ENCODE assay signal across 8 cellular contexts in genomic region chr17:42456223-42457106, GRCh38. TPM values are rescaled to one million over a fixed set of nuclear protein-coding genes. Genes with fewer than 3 reads are reported as not detected.
DNase-seq lines count a peak whose midpoint lies in the region; ATAC-seq and TF ChIP-seq lines count a peak whose summit lies in the region.

No MANE protein-coding gene starts in this region.

- TF ChIP-seq CTCF in heart right ventricle (IDR thresholded peaks at IDR 0.05) = no peak

- peak; percentile 74 for DNase-seq in EL
- peak; percentile 17 for DNase-seq in HPDE6-E6E7 (ENCODE audit: extremely low spot score)
- peak; percentile 18 for DNase-seq in activated T-helper 1 cell treated with anti-CD3 and anti-CD28 coated beads, Interleukin-12 subunit alpha, Interleukin-12 subunit beta, Interleukin-2, Interleukin-4 antibody, amounts not matched to agents 30 ng/mL and 10 ng/mL and 1 ng/mL, durations not matched to agents 14 hours and 24 hours and 36 hours (ENCODE audit: low spot score)
- no peak for DNase-seq in heart right ventricle
- DNase-seq in stimulated activated naive CD8-positive, alpha-beta T cell treated with anti-CD3 and anti-CD28 coated beads, Interleukin-15, amount 100 ng/mL, for 72 hours = no peak
- DNase-seq in ureter (ENCODE audit: low spot score) = no peak

- WGBS in heart right ventricle, 2 donors = 48 to 55% methylated on average over 5 of the region's 5 CpGs

- peaks cover 26% of the 10 kb centered on the region for H3K27me3 Mint-ChIP-seq in activated T-helper 1 cell treated with anti-CD3 and anti-CD28 coated beads, Interleukin-12 subunit alpha, Interleukin-12 subunit beta, Interleukin-2, Interleukin-4 antibody, amounts not matched to agents 30 ng/mL and 10 ng/mL and 1 ng/mL, durations not matched to agents 14 hours and 24 hours and 36 hours (ENCODE audit: insufficient read depth)
- peaks cover 7% of the 10 kb centered on the region for H3K27me3 Mint-ChIP-seq in stimulated activated naive CD8-positive, alpha-beta T cell treated with anti-CD3 and anti-CD28 coated beads, Interleukin-15, amount 100 ng/mL, for 72 hours

- H3K27ac Mint-ChIP-seq in activated T-helper 1 cell treated with anti-CD3 and anti-CD28 coated beads, Interleukin-12 subunit alpha, Interleukin-12 subunit beta, Interleukin-2, Interleukin-4 antibody, amounts not matched to agents 30 ng/mL and 10 ng/mL and 1 ng/mL, durations not matched to agents 14 hours and 24 hours and 36 hours = peak overlapping the region; percentile 18
- no peak overlapping the region for H3K27ac Mint-ChIP-seq in stimulated activated naive CD8-positive, alpha-beta T cell treated with anti-CD3 and anti-CD28 coated beads, Interleukin-15, amount 100 ng/mL, for 72 hours

- ATAC-seq in heart right ventricle (peak in 6 of 8 donors; percentile 16 to 59 (median 19)), GM18867 (IDR thresholded peaks at IDR 0.05; ENCODE audit: unreplicated experiment) (no peak), HG02798 (IDR thresholded peaks at IDR 0.05; ENCODE audit: poor library complexity, unreplicated experiment) (no peak)
- ATAC-seq in stimulated activated naive CD8-positive, alpha-beta T cell treated with anti-CD3 and anti-CD28 coated beads, Interleukin-15, amount 100 ng/mL, for 72 hours = peak; percentile 25

- peak overlapping the region in 3 of 10 donors; percentile 26 to 32 (median 27) for H3K4me3 ChIP-seq in heart right ventricle

- H3K36me3 ChIP-seq in heart right ventricle = peaks cover 0 to 11% (median 0%) of the 10 kb centered on the region in 9 donors

- H3K27ac ChIP-seq in heart right ventricle = peak overlapping the region; percentile 50 to 96 (median 90)

- peaks cover 2 to 82% (median 34%) of the 10 kb centered on the region in 9 donors for H3K4me1 ChIP-seq in heart right ventricle

- peaks cover 3% of the 10 kb centered on the region for H3K36me3 Mint-ChIP-seq in activated T-helper 1 cell treated with anti-CD3 and anti-CD28 coated beads, Interleukin-12 subunit alpha, Interleukin-12 subunit beta, Interleukin-2, Interleukin-4 antibody, amounts not matched to agents 30 ng/mL and 10 ng/mL and 1 ng/mL, durations not matched to agents 14 hours and 24 hours and 36 hours (ENCODE audit: low read depth)

- intact Hi-C loops in activated T-helper 1 cell treated with anti-CD3 and anti-CD28 coated beads, Interleukin-12 subunit alpha, Interleukin-12 subunit beta, Interleukin-2, Interleukin-4 antibody, amounts not matched to agents 30 ng/mL and 10 ng/mL and 1 ng/mL, durations not matched to agents 14 hours and 24 hours and 36 hours (cut with micrococcal nuclease) = loop anchor here (5.0 kb wide), 1 partner anchor 274 kb away; the partner anchor contains the start of gene KCNH4
- intact Hi-C loops in heart right ventricle (cut with DNase I) = loop anchor here in 5 of 10 donors (5.0 to 10.0 kb wide), 2 partner anchors 34 to 52 kb away; partner anchors contain the start of gene CAVIN1 (in 5 of the 5)

- no peaks in the 10 kb centered on the region for H3K9me3 ChIP-seq in heart right ventricle

- H3K9me3 Mint-ChIP-seq in activated T-helper 1 cell treated with anti-CD3 and anti-CD28 coated beads, Interleukin-12 subunit alpha, Interleukin-12 subunit beta, Interleukin-2, Interleukin-4 antibody, amounts not matched to agents 30 ng/mL and 10 ng/mL and 1 ng/mL, durations not matched to agents 14 hours and 24 hours and 36 hours = no peaks in the 10 kb centered on the region
- H3K9me3 Mint-ChIP-seq in stimulated activated naive CD8-positive, alpha-beta T cell treated with anti-CD3 and anti-CD28 coated beads, Interleukin-15, amount 100 ng/mL, for 72 hours = no peaks in the 10 kb centered on the region

- H3K4me3 Mint-ChIP-seq in activated T-helper 1 cell treated with anti-CD3 and anti-CD28 coated beads, Interleukin-12 subunit alpha, Interleukin-12 subunit beta, Interleukin-2, Interleukin-4 antibody, amounts not matched to agents 30 ng/mL and 10 ng/mL and 1 ng/mL, durations not matched to agents 14 hours and 24 hours and 36 hours = peak overlapping the region; percentile 45
- peak overlapping the region; percentile 79 to 99 for H3K4me3 Mint-ChIP-seq in stimulated activated naive CD8-positive, alpha-beta T cell treated with anti-CD3 and anti-CD28 coated beads, Interleukin-15, amount 100 ng/mL, for 72 hours

- no peaks in the 10 kb centered on the region for H3K27me3 ChIP-seq in heart right ventricle

- peaks cover 44% of the 10 kb centered on the region for H3K4me1 Mint-ChIP-seq in activated T-helper 1 cell treated with anti-CD3 and anti-CD28 coated beads, Interleukin-12 subunit alpha, Interleukin-12 subunit beta, Interleukin-2, Interleukin-4 antibody, amounts not matched to agents 30 ng/mL and 10 ng/mL and 1 ng/mL, durations not matched to agents 14 hours and 24 hours and 36 hours (ENCODE audit: low read depth)
- H3K4me1 Mint-ChIP-seq in stimulated activated naive CD8-positive, alpha-beta T cell treated with anti-CD3 and anti-CD28 coated beads, Interleukin-15, amount 100 ng/mL, for 72 hours = peaks cover 46% of the 10 kb centered on the region

RNA-seq across cellular contexts. Expression of gene ATP6V0A1, which starts 2.2 kb away (rescaled TPM):
- 23.2 and 27.1 TPM in 2 replicates for total RNA-seq in activated T-helper 1 cell treated with anti-CD3 and anti-CD28 coated beads, Interleukin-12 subunit alpha, Interleukin-12 subunit beta, Interleukin-2, Interleukin-4 antibody, amounts not matched to agents 30 ng/mL and 10 ng/mL and 1 ng/mL, durations not matched to agents 14 hours and 24 hours and 36 hours
- total RNA-seq in heart right ventricle (10 to 100 TPM; 28.1 to 48.5 (median 32.6) TPM), ureter (67.1 TPM)
- polyA plus RNA-seq in heart right ventricle = 10 to 100 TPM; 35.2 to 35.6 TPM

RNA-seq across cellular contexts. Expression of gene CAVIN1, which starts 33.4 kb away (rescaled TPM):
- total RNA-seq in activated T-helper 1 cell treated with anti-CD3 and anti-CD28 coated beads, Interleukin-12 subunit alpha, Interleukin-12 subunit beta, Interleukin-2, Interleukin-4 antibody, amounts not matched to agents 30 ng/mL and 10 ng/mL and 1 ng/mL, durations not matched to agents 14 hours and 24 hours and 36 hours = 0.91 and 0.96 TPM in 2 replicates
- total RNA-seq in heart right ventricle (100 to 1,000 TPM; 176 to 300 (median 241) TPM), ureter (177 TPM)
- 100 to 1,000 TPM; 131 to 198 TPM for polyA plus RNA-seq in heart right ventricle

Comparison
In these comparisons a context has a peak if more than half of its experiments do, and no peak if none do; other contexts are left out.
1. DNase-seq: peak in EL (single experiment), HPDE6-E6E7 (single experiment) and activated T-helper 1 cell treated with anti-CD3 and anti-CD28 coated beads, Interleukin-12 subunit alpha, Interleukin-12 subunit beta, Interleukin-2, Interleukin-4 antibody, amounts not matched to agents 30 ng/mL and 10 ng/mL and 1 ng/mL, durations not matched to agents 14 hours and 24 hours and 36 hours (single experiment); none in heart right ventricle (0 of 2), stimulated activated naive CD8-positive, alpha-beta T cell treated with anti-CD3 and anti-CD28 coated beads, Interleukin-15, amount 100 ng/mL, for 72 hours (0 of 2) and ureter (single experiment).
2. ATAC-seq: peak in heart right ventricle (6 of 8) and stimulated activated naive CD8-positive, alpha-beta T cell treated with anti-CD3 and anti-CD28 coated beads, Interleukin-15, amount 100 ng/mL, for 72 hours (single experiment); none in GM18867 (single experiment) and HG02798 (single experiment).
3. RNA of gene CAVIN1, which starts 33.4 kb away (total RNA-seq): 176 to 300 TPM in heart right ventricle and 177 TPM in ureter (single experiment); 0.91 to 0.96 TPM in activated T-helper 1 cell treated with anti-CD3 and anti-CD28 coated beads, Interleukin-12 subunit alpha, Interleukin-12 subunit beta, Interleukin-2, Interleukin-4 antibody, amounts not matched to agents 30 ng/mL and 10 ng/mL and 1 ng/mL, durations not matched to agents 14 hours and 24 hours and 36 hours; every median in the first group is over 10 times any median in the second.